Comparison of ENCODE assay signal across 1 cellular context in the genomic region with DNA sequence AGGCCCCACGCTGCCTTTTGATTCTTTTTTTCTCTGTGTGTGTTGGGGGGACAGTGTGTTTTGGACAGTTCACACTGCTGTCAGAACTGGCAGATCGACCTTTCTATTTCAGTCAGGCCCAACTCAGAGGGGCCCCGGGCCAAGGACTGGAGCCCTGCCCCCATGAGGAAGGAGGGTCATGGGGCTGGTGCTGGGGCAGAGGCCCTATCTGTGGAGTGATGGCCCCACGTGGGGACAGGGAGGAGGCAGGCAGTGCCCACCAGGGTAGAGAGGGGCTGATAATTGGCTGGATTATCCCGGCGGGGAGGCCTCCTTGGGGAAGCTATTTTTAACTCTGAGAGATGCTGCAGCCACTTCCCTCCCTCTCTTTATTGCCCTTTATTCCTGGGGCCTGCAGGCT.
TF ChIP-seq lines count a peak whose summit lies in the region.

No MANE protein-coding gene starts in this region.

TF ChIP-seq in HEK293, 187 proteins besides CTCF, POLR2A, EP300 and RAD21 (continued from another document):
- TF ChIP-seq ZBTB20 (tag by site-specific recombination; IDR thresholded peaks at IDR 0.05) (peak; percentile 83), ZNF324 (tag by site-specific recombination; IDR thresholded peaks at IDR 0.05) (no peak), TRIM28 (IDR thresholded peaks at IDR 0.05; ENCODE audit: borderline replicate concordance, low read length) (0 out of 2 replicates have a peak, but pooled peaks have one; percentile 49), ZFHX2 (tag by site-specific recombination; conservative IDR thresholded peaks at IDR 0.05) (no peak), ZBTB21 (tag by site-specific recombination; IDR thresholded peaks at IDR 0.05) (no peak), ZBTB17 (tag by site-specific recombination; IDR thresholded peaks at IDR 0.05) (peak; percentile 43; the same call in 1 of the 2 replicates), SP2 (tag by site-specific recombination; IDR thresholded peaks at IDR 0.05) (peak; percentile 47), GLIS1 (tag by site-specific recombination; IDR thresholded peaks at IDR 0.05) (peak; percentile 93), ZNF132 (tag by site-specific recombination; IDR thresholded peaks at IDR 0.05; ENCODE audit: borderline replicate concordance) (no peak), ZNF629 (tag by site-specific recombination; IDR thresholded peaks at IDR 0.05) (no peak), ZNF121 (tag by site-specific recombination; IDR thresholded peaks at IDR 0.05) (0 out of 2 replicates have a peak, but pooled peaks have one; percentile 36), SP3 (tag by site-specific recombination; IDR thresholded peaks at IDR 0.05) (peak; percentile 49), ZNF626 (tag by site-specific recombination; IDR thresholded peaks at IDR 0.05) (no peak), ZNF335 (tag by site-specific recombination; conservative IDR thresholded peaks at IDR 0.05) (peak; percentile 54), SP7 (tag by site-specific recombination; IDR thresholded peaks at IDR 0.05) (peak; percentile 11; the same call in 1 of the 2 replicates), ZNF341 (tag by site-specific recombination; IDR thresholded peaks at IDR 0.05; ENCODE audit: low read depth) (peak; percentile 66), ZIC2 (tag by site-specific recombination; IDR thresholded peaks at IDR 0.05) (peak; percentile 97), ZNF302 (tag by site-specific recombination; IDR thresholded peaks at IDR 0.05; ENCODE audit: low read depth) (no peak), REPIN1 (tag by site-specific recombination; IDR thresholded peaks at IDR 0.05; ENCODE audit: low read depth) (no peak), ZSCAN16 (tag by site-specific recombination; IDR thresholded peaks at IDR 0.05) (no peak), ZNF214 (tag by site-specific recombination; IDR thresholded peaks at IDR 0.05; ENCODE audit: borderline replicate concordance) (no peak), ZNF610 (tag by site-specific recombination; IDR thresholded peaks at IDR 0.05; ENCODE audit: borderline replicate concordance) (0 out of 2 replicates have a peak, but pooled peaks have one; percentile 16), ZNF223 (tag by site-specific recombination; IDR thresholded peaks at IDR 0.05) (no peak), ZNF707 (tag by site-specific recombination; IDR thresholded peaks at IDR 0.05) (no peak)
- TF ChIP-seq, protein P1, sequence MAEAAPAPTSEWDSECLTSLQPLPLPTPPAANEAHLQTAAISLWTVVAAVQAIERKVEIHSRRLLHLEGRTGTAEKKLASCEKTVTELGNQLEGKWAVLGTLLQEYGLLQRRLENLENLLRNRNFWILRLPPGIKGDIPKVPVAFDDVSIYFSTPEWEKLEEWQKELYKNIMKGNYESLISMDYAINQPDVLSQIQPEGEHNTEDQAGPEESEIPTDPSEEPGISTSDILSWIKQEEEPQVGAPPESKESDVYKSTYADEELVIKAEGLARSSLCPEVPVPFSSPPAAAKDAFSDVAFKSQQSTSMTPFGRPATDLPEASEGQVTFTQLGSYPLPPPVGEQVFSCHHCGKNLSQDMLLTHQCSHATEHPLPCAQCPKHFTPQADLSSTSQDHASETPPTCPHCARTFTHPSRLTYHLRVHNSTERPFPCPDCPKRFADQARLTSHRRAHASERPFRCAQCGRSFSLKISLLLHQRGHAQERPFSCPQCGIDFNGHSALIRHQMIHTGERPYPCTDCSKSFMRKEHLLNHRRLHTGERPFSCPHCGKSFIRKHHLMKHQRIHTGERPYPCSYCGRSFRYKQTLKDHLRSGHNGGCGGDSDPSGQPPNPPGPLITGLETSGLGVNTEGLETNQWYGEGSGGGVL (tag by site-specific recombination; IDR thresholded peaks at IDR 0.05): peak; percentile 36; the same call in 1 of the 2 replicates
- TF ChIP-seq, protein P2, sequence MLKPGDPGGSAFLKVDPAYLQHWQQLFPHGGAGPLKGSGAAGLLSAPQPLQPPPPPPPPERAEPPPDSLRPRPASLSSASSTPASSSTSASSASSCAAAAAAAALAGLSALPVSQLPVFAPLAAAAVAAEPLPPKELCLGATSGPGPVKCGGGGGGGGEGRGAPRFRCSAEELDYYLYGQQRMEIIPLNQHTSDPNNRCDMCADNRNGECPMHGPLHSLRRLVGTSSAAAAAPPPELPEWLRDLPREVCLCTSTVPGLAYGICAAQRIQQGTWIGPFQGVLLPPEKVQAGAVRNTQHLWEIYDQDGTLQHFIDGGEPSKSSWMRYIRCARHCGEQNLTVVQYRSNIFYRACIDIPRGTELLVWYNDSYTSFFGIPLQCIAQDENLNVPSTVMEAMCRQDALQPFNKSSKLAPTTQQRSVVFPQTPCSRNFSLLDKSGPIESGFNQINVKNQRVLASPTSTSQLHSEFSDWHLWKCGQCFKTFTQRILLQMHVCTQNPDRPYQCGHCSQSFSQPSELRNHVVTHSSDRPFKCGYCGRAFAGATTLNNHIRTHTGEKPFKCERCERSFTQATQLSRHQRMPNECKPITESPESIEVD (tag by site-specific recombination; IDR thresholded peaks at IDR 0.05): no peak
- TF ChIP-seq, protein P3, sequence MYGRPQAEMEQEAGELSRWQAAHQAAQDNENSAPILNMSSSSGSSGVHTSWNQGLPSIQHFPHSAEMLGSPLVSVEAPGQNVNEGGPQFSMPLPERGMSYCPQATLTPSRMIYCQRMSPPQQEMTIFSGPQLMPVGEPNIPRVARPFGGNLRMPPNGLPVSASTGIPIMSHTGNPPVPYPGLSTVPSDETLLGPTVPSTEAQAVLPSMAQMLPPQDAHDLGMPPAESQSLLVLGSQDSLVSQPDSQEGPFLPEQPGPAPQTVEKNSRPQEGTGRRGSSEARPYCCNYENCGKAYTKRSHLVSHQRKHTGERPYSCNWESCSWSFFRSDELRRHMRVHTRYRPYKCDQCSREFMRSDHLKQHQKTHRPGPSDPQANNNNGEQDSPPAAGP (tag by site-specific recombination; IDR thresholded peaks at IDR 0.05): peak; percentile 80
